ENCODE assay signal across 8 cellular contexts in the genomic region with DNA sequence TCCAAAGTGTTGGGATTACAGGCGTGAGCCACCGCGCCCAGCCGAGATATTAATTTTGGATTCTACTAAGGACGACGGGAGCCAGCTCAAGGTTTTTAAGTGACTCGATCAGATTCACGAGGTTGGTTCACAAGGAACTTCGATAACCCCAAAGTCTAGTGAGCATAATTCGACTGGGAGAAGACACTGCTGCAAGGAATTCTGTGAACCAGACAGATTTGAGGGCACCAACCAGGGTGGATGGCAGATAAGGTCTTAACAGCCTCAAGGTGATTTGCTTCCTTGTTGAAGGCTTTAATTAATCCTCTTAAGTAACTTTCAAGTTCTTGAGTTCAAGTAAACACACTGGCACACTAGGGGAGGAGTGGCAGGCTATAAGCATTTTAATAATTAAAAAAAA. TPM values are rescaled to one million over a fixed set of nuclear protein-coding genes. Genes with fewer than 3 reads are reported as not detected.
DNase-seq lines count a peak whose midpoint lies in the region; ATAC-seq, FAIRE-seq and TF ChIP-seq lines count a peak whose summit lies in the region.

No MANE protein-coding gene starts in this region.

- H4K91ac ChIP-seq in H1 (replicated peaks; ENCODE audit: insufficient read length, low read length): no peak overlapping the region

- H2BK12ac ChIP-seq in H1 (ENCODE audit: low read depth, low read length): no peak overlapping the region

- H4K8ac ChIP-seq in H1 (ENCODE audit: extremely low read depth, insufficient read depth, low read length): no peak overlapping the region

- no peak for TF ChIP-seq CTCF in OCI-LY3 (IDR thresholded peaks at IDR 0.05; ENCODE audit: low read depth, low read length)
- no peak for TF ChIP-seq CTCF in H1 (IDR thresholded peaks at IDR 0.05; ENCODE audit: control extremely low read depth in 1 of 3, insufficient read depth in 1 of 3, low read depth in 1 of 3, low read length in 3 of 3)
- TF ChIP-seq CTCF in neural progenitor cell (IDR thresholded peaks at IDR 0.05): no peak

- H3K27ac Mint-ChIP-seq in neural progenitor cell: peak overlapping the region; percentile 94

- FAIRE-seq in H1 (lab: Jason Lieb, UNC): no peak

- H3K9ac ChIP-seq in OCI-LY3 (ENCODE audit: low read length) (peak overlapping the region; percentile 88), H1 (replicated peaks in 1 of 4; ENCODE audit: extremely low read depth in 1 of 4, low read depth in 3 of 4, low read length in 3 of 4) (peak overlapping the region in 1 of 4 experiments; percentile 76; a peak in 2 of 7 replicates), neural progenitor cell (no peak overlapping the region)

- H4K20me1 ChIP-seq in OCI-LY3 (ENCODE audit: insufficient read depth, low read length) (no peaks in the 10 kb centered on the region), H1 (replicated peaks in 1 of 2; ENCODE audit: control insufficient read depth in 1 of 2, insufficient read depth in 2 of 2, low read length in 2 of 2) (no peaks in the 10 kb centered on the region), neural progenitor cell (ENCODE audit: low read depth) (peaks cover 19% of the 10 kb centered on the region)

- WGBS in H1 (ENCODE audit: extremely low coverage in 1 of 2, insufficient coverage in 1 of 2, insufficient read length in 1 of 2, insufficient replicate concordance in 2 of 2, low coverage in 1 of 2, low lambda C conversion rate in 2 of 2, missing lambda C conversion rate in 1 of 2), 2 experiments: 88% methylated on average over 10 of the region's 10 CpGs; no CpG with 5 or more reads in 1 of the 2 experiments

- TF ChIP-seq POLR2A in H1 (IDR thresholded peaks at IDR 0.05; ENCODE audit: control extremely low read depth in 1 of 2, low read depth in 2 of 2, low read length in 2 of 2): no peak

- H3K9me3 ChIP-seq in OCI-LY3 (ENCODE audit: insufficient read depth, low read length): no peaks in the 10 kb centered on the region
- no peaks in the 10 kb centered on the region for H3K9me3 ChIP-seq in H1 (ENCODE audit: insufficient read depth in 2 of 2, low read depth in 1 of 2, low read length in 1 of 2)
- H3K9me3 ChIP-seq in neural progenitor cell (ENCODE audit: low read depth): no peaks in the 10 kb centered on the region

- no peak for TF ChIP-seq RAD21 in H1 (IDR thresholded peaks at IDR 0.05 in 1 of 2, conservative IDR thresholded peaks at IDR 0.05 in 1 of 2; ENCODE audit: low read depth in 2 of 2, low read length in 2 of 2)

- DNase-seq in ELR (ENCODE audit: low read depth): peak; percentile 11
- DNase-seq in H1 (ENCODE audit: low read depth in 1 of 2, low spot score in 2 of 2): no peak
- DNase-seq in neural progenitor cell (ENCODE audit: low spot score): peak; percentile 6
- DNase-seq in NCI-H510A treated with DMSO at 0.1 percent for 48 hours (lab: John Stamatoyannopoulos, UW): no peak
- DNase-seq in effector CD4-positive, alpha-beta T cell: no peak

- H3K18ac ChIP-seq in H1 (ENCODE audit: extremely low read depth, low read length): no peak overlapping the region

- H3K23ac ChIP-seq in H1 (ENCODE audit: insufficient read length): no peak overlapping the region

- no peak overlapping the region for H3K56ac ChIP-seq in H1 (replicated peaks; ENCODE audit: insufficient read length, low read depth, low read length)

- CTCF ChIA-PET in H1 (lab: Charles Lee; ENCODE audit: partially characterized antibody): interaction anchor here (0.6 to 2.8 kb wide), 3 partner anchors 95 to 132 kb away, joined by 3 to 16 read pairs (median 8); partner anchors contain the start of gene DNAAF2

- H3K36me3 Mint-ChIP-seq in neural progenitor cell: peaks cover 3% of the 10 kb centered on the region

- no peaks in the 10 kb centered on the region for H3K27me3 ChIP-seq in OCI-LY3 (ENCODE audit: low read depth, low read length)
- H3K27me3 ChIP-seq in H1 (replicated peaks in 1 of 4; ENCODE audit: control insufficient read depth in 3 of 4, extremely low read depth in 1 of 4, insufficient read depth in 3 of 4, low read length in 3 of 4): no peaks in the 10 kb centered on the region
- no peaks in the 10 kb centered on the region for H3K27me3 ChIP-seq in neural progenitor cell

- ATAC-seq in HG03342 (IDR thresholded peaks at IDR 0.05; ENCODE audit: unreplicated experiment) (no peak), GM18517 (IDR thresholded peaks at IDR 0.05; ENCODE audit: unreplicated experiment) (no peak)

- no peak overlapping the region for H3K14ac ChIP-seq in H1 (ENCODE audit: insufficient read length)

- no peaks in the 10 kb centered on the region for H3K9me3 Mint-ChIP-seq in neural progenitor cell

- no peak overlapping the region for H3K4ac ChIP-seq in H1 (replicated peaks; ENCODE audit: insufficient read length, low read depth, low read length)

- H3K4me3 ChIP-seq in OCI-LY3 (ENCODE audit: low read length): peak overlapping the region; percentile 83
- peak overlapping the region in 3 of 4 experiments; percentile 69 to 96 (median 90); a peak in 5 of 8 replicates for H3K4me3 ChIP-seq in H1 (ENCODE audit: extremely low read depth in 1 of 4, insufficient read depth in 2 of 4, low read depth in 3 of 4, low read length in 4 of 4)
- H3K4me3 ChIP-seq in neural progenitor cell: peak overlapping the region; percentile 78

- H3K27ac ChIP-seq in OCI-LY3 (ENCODE audit: low read length) (peak overlapping the region; percentile 85), H1 (ENCODE audit: low read depth, low read length) (peak overlapping the region; percentile 6; the same call in 1 of the 2 replicates), neural progenitor cell (peak overlapping the region; percentile 70)

- H3K79me2 ChIP-seq in OCI-LY3 (ENCODE audit: low read length): peaks cover 28% of the 10 kb centered on the region
- peaks cover 0 to 23% of the 10 kb centered on the region in 2 experiments; a peak in 3 of 4 replicates for H3K79me2 ChIP-seq in H1 (ENCODE audit: control insufficient read depth in 1 of 2, insufficient read depth in 2 of 2, low read length in 2 of 2)
- H3K79me2 ChIP-seq in neural progenitor cell (ENCODE audit: low read depth): peaks cover 37% of the 10 kb centered on the region

- peaks cover 17% of the 10 kb centered on the region for H3F3A ChIP-seq in neural progenitor cell (ENCODE audit: low read depth)

- H2BK15ac ChIP-seq in H1 (ENCODE audit: low read length): 0 out of 2 replicates have a peak overlapping the region, but pooled peaks have one; percentile 38

- no peaks in the 10 kb centered on the region for H3K36me3 ChIP-seq in OCI-LY3 (replicated peaks; ENCODE audit: low read depth, low read length)
- H3K36me3 ChIP-seq in H1 (ENCODE audit: control insufficient read depth in 2 of 4, insufficient read depth in 4 of 4, low read length in 3 of 4): no peaks in the 10 kb centered on the region
- no peaks in the 10 kb centered on the region for H3K36me3 ChIP-seq in neural progenitor cell

- no peak overlapping the region for H2AK5ac ChIP-seq in H1 (ENCODE audit: low read depth, low read length)

- no peak overlapping the region for H2BK5ac ChIP-seq in H1 (ENCODE audit: low read depth, low read length)

- H3K4me1 ChIP-seq in OCI-LY3 (ENCODE audit: low read length): peaks cover 10% of the 10 kb centered on the region
- H3K4me1 ChIP-seq in H1 (replicated peaks in 1 of 4; ENCODE audit: control insufficient read depth in 3 of 4, insufficient read depth in 4 of 4, low read length in 3 of 4): peaks cover 2 to 13% (median 3%) of the 10 kb centered on the region in 4 experiments; a peak in 4 of 7 replicates
- H3K4me1 ChIP-seq in neural progenitor cell: peaks cover 20% of the 10 kb centered on the region

- no peak overlapping the region for H2BK20ac ChIP-seq in H1 (ENCODE audit: low read length)

- no peak for TF ChIP-seq EP300 in H1 (IDR thresholded peaks at IDR 0.05; ENCODE audit: borderline replicate concordance in 1 of 2, low read depth in 2 of 2, low read length in 2 of 2)

- H3K4me1 Mint-ChIP-seq in neural progenitor cell: peaks cover 30% of the 10 kb centered on the region

- H4K5ac ChIP-seq in H1 (ENCODE audit: insufficient read length, low read depth, low read length): no peak overlapping the region

- peak overlapping the region; percentile 93 for H3K4me3 Mint-ChIP-seq in neural progenitor cell

- no peak overlapping the region for H2BK120ac ChIP-seq in H1 (replicated peaks; ENCODE audit: low read depth, low read length)

- H3K4me2 ChIP-seq in OCI-LY3 (ENCODE audit: low read length) (peak overlapping the region; percentile 79), H1 (ENCODE audit: insufficient read depth in 1 of 2, low read depth in 2 of 2, low read length in 2 of 2) (peak overlapping the region; percentile 71 to 90), neural progenitor cell (peak overlapping the region; percentile 91)

- H2AFZ ChIP-seq in OCI-LY3 (ENCODE audit: low read depth, low read length) (peak overlapping the region; percentile 90), H1 (ENCODE audit: low read length) (peak overlapping the region; percentile 55), neural progenitor cell (replicated peaks) (peak overlapping the region; percentile 77)

- peaks cover 9% of the 10 kb centered on the region; the same call in 1 of the 2 replicates for H3K79me1 ChIP-seq in H1 (ENCODE audit: low read depth, low read length)

- H3K23me2 ChIP-seq in H1 (ENCODE audit: low read depth, low read length): peaks cover 9% of the 10 kb centered on the region

- POLR2A ChIA-PET in H1 (lab: Charles Lee; ENCODE audit: partially characterized antibody): interaction anchor here (0.7 to 3.5 kb wide), 22 partner anchors 10 to 260 kb away, joined by 3 to 30 read pairs (median 6); partner anchors contain the start of genes DNAAF2, KLHDC1, MGAT2 and NEMF

- H3K27me3 Mint-ChIP-seq in neural progenitor cell (ENCODE audit: insufficient read depth, low read depth): peaks cover 4% of the 10 kb centered on the region

TF ChIP-seq in H1, 55 proteins besides CTCF, POLR2A, EP300 and RAD21 (continues in another document):
- no peak for TF ChIP-seq SIX5 (IDR thresholded peaks at IDR 0.05; ENCODE audit: low read depth, low read length)
- no peak for TF ChIP-seq TAF1 (IDR thresholded peaks at IDR 0.05; ENCODE audit: low read depth, low read length)
- no peak for TF ChIP-seq SRF (IDR thresholded peaks at IDR 0.05; ENCODE audit: low read depth, low read length)
- TF ChIP-seq MAX (IDR thresholded peaks at IDR 0.05): no peak
- no peak for TF ChIP-seq CBX5 (IDR thresholded peaks at IDR 0.05; ENCODE audit: low read depth, low read length)

RNA-seq across cellular contexts. Expression of gene KLHDC2, which starts 1.1 kb away (rescaled TPM):
- 43.4 and 47.3 TPM in 2 replicates for total RNA-seq in H1 (2021; fragmentation: NEBNext Ultra II Directional; extraction: Animal tissue kit (Norgen Biotek cat#: 25700))
- 24.7 and 32.9 TPM in 2 replicates for polyA plus RNA-seq in H1 (2011; rRNA removed)
- 34.9 TPM for polyA plus RNA-seq in H1 (2011; cell fraction: cytosol; rRNA removed)
- 31.7 TPM for polyA plus RNA-seq in H1 (2011; cell fraction: nucleus; rRNA removed)
- polyA plus RNA-seq in H1 (2012, experiment 1 of 2): 38.5 to 47.4 TPM (median 39.5 TPM) in 4 replicates
- 12.6 TPM for polyA plus RNA-seq in H1 (2012, experiment 2 of 2)
- polyA plus RNA-seq in H1 (2013, experiment 1 of 2): 20.1 TPM
- polyA plus RNA-seq in H1 (2013, experiment 2 of 2): 20.8 TPM
- polyA minus RNA-seq in H1 (2011; rRNA and poly(A)+ RNA removed): 39.5 and 50.9 TPM in 2 replicates
- polyA minus RNA-seq in H1 (2011; cell fraction: cytosol; rRNA and poly(A)+ RNA removed): 28.8 TPM
- 54.4 TPM for polyA minus RNA-seq in H1 (2011; cell fraction: nucleus; rRNA and poly(A)+ RNA removed)
- total RNA-seq in neural progenitor cell (ENCODE audit: low replicate concordance): 68.2 and 73.9 TPM in 2 replicates

Comparison
In these comparisons a context has a peak if more than half of its experiments do, and no peak if none do; other contexts are left out.
1. DNase-seq: peak in ELR (single experiment) and neural progenitor cell (single experiment); none in H1 (0 of 2), NCI-H510A treated with DMSO at 0.1 percent for 48 hours (single experiment) and effector CD4-positive, alpha-beta T cell (single experiment).
2. H3K27ac ChIP-seq: peak in every context shown above with its lines; median percentile 85 in OCI-LY3; 70 in neural progenitor cell; 6 in H1.
3. Peak in every context shown above with its lines, with median percentiles within 50 percentile points of each other: H2AFZ ChIP-seq, H3K4me2 ChIP-seq and H3K4me3 ChIP-seq.